Comparison of ENCODE assay signal across 24 cellular contexts in genomic region chr5:90956511-90956910, GRCh38.
A peak's percentile ranks its signal among the peaks of the same experiment; 100 is the strongest.
DNase-seq lines count a peak whose midpoint lies in the region; ATAC-seq, FAIRE-seq and TF ChIP-seq lines count a peak whose summit lies in the region.
"Had no signal": no experiment of that assay in that cellular context is flagged by ENCODE, and none has a peak within 500 bp of the region (broad histone marks: within the 10 kb centered on the region; RNA-seq: fewer than 3 reads in every experiment).

No MANE protein-coding gene starts in this region.

- peak overlapping the region; percentile 15 for H3K4me2 ChIP-seq in A549
- no peak overlapping the region for H3K4me2 ChIP-seq in OCI-LY7 (ENCODE audit: low read length)
- H3K4me2 ChIP-seq in fibroblast of lung (ENCODE audit: extremely low read depth, insufficient read depth, low read length) = no peak overlapping the region
- H3K4me2 ChIP-seq: SK-N-SH had no signal

- no peak for TF ChIP-seq EP300 in A549 (IDR thresholded peaks at IDR 0.05)

- H3K4me1 ChIP-seq in A549 (peaks cover 23% of the 10 kb centered on the region), OCI-LY7 (ENCODE audit: insufficient read depth, low read length, poor library complexity, severe bottlenecking) (no peaks in the 10 kb centered on the region), fibroblast of lung (ENCODE audit: control insufficient read depth, extremely low read depth, insufficient read depth, low read length) (no peaks in the 10 kb centered on the region)
- H3K4me1 ChIP-seq: body of pancreas, colonic mucosa had no signal

- no peak overlapping the region for H3K4me3 ChIP-seq in A549
- H3K4me3 ChIP-seq in GM12865 (ENCODE audit: low read depth, low read length) = no peak overlapping the region
- no peak overlapping the region for H3K4me3 ChIP-seq in OCI-LY7 (ENCODE audit: low read depth, low read length, poor library complexity, severe bottlenecking)
- H3K4me3 ChIP-seq in fibroblast of lung (replicated peaks in 1 of 4; ENCODE audit: control extremely low read depth in 1 of 4, insufficient read depth in 1 of 4, low read depth in 3 of 4, low read length in 4 of 4) = no peak overlapping the region
- H3K4me3 ChIP-seq: body of pancreas, colonic mucosa, MG63, sigmoid colon had no signal

- no peaks in the 10 kb centered on the region for H3K36me3 ChIP-seq in OCI-LY7 (ENCODE audit: insufficient read depth, low read length)
- H3K36me3 ChIP-seq in fibroblast of lung (ENCODE audit: control insufficient read depth, insufficient read depth, low read length) = no peaks in the 10 kb centered on the region
- H3K36me3 ChIP-seq: colonic mucosa, MG63, sigmoid colon had no signal

- ATAC-seq in A549 (no peak), GM19455 (IDR thresholded peaks at IDR 0.05; ENCODE audit: unreplicated experiment) (no peak)
- ATAC-seq: activated naive CD4-positive, alpha-beta T cell treated with anti-CD3 and anti-CD28 coated beads, Interleukin-2, amount 50 U/mL, for 72 hours; body of pancreas; left lobe of liver; WTC11 had no signal

- H4K20me1 ChIP-seq in OCI-LY7 (ENCODE audit: insufficient read depth, low read length) (no peaks in the 10 kb centered on the region), fibroblast of lung (ENCODE audit: control insufficient read depth, extremely low read depth, insufficient read depth, low read length) (no peaks in the 10 kb centered on the region)

- TF ChIP-seq POLR2A in A549 (IDR thresholded peaks at IDR 0.05; ENCODE audit: low read length) = no peak

- no peaks in the 10 kb centered on the region for H3K27me3 ChIP-seq in fibroblast of lung (ENCODE audit: control insufficient read depth, insufficient read depth, low read length)
- H3K27me3 ChIP-seq: body of pancreas, colonic mucosa, MG63, sigmoid colon had no signal

- CTCF ChIA-PET in A549 (lab: Yijun Ruan, JAX) (interaction anchor here (0.6 kb wide), 1 partner anchor 70 kb away, joined by 4 read pairs; no protein-coding TSS in a partner anchor), OCI-LY7 (lab: Charles Lee; ENCODE audit: unreplicated experiment) (no interaction called here)

- H3K27ac ChIP-seq in A549 = peak overlapping the region; percentile 52 to 59; a peak in 2 of 6 replicates
- H3K27ac ChIP-seq in OCI-LY7 (ENCODE audit: low read depth, low read length, poor library complexity, severe bottlenecking) = no peak overlapping the region
- no peak overlapping the region for H3K27ac ChIP-seq in fibroblast of lung (ENCODE audit: insufficient read depth, low read length)
- H3K27ac ChIP-seq: body of pancreas, colonic mucosa, sigmoid colon had no signal

- no peak for DNase-seq in A549 (ENCODE audit: low read depth in 1 of 2, low spot score in 1 of 2)
- peak; percentile 14 for DNase-seq in GM12865 (ENCODE audit: low read depth)
- DNase-seq in OCI-LY7 (ENCODE audit: low spot score) = no peak
- DNase-seq in fibroblast of lung (ENCODE audit: low read depth in 2 of 2) = no peak
- DNase-seq in NCI-H69 (lab: John Stamatoyannopoulos, UW) = no peak
- no peak for DNase-seq in activated CD8-positive, alpha-beta memory T cell treated with anti-CD3 and anti-CD28 coated beads, Interleukin-2, amount 50 U/mL, for 4 hours
- DNase-seq in 8988T = no peak
- DNase-seq: activated CD4-positive, alpha-beta memory T cell treated with anti-CD3 and anti-CD28 coated beads, Interleukin-2, amount 10 ng/mL, durations not matched to agents 7 days and 5 days; activated T-cell treated with anti-CD3 and anti-CD28 coated beads, Interleukin-2, amount 50 U/mL, for 4 hours; body of pancreas; colonic mucosa; MG63; NCI-H146; nephron progenitor cell; posterior cingulate gyrus; sigmoid colon; SK-N-SH; stimulated activated CD4-positive, alpha-beta T cell treated with anti-CD3 and anti-CD28 coated beads, Interleukin-1b, Interleukin-23, amount 100 ng/mL, for 48 hours; stimulated activated naive CD4-positive, alpha-beta T cell; trophoblast cell had no signal

- no peaks in the 10 kb centered on the region for H3K79me2 ChIP-seq in OCI-LY7 (ENCODE audit: insufficient read depth, low read depth, low read length)
- H3K79me2 ChIP-seq in fibroblast of lung (ENCODE audit: control insufficient read depth, insufficient read depth, low read length) = no peaks in the 10 kb centered on the region

- H2AFZ ChIP-seq in OCI-LY7 (ENCODE audit: low read length) (0 out of 2 replicates have a peak overlapping the region, but pooled peaks have one; percentile 11), fibroblast of lung (ENCODE audit: low read length) (peak overlapping the region; percentile 28)

- H3K9me3 ChIP-seq in A549 = 0 out of 3 replicates have a peak, but pooled peaks cover 7% of the 10 kb centered on the region
- H3K9me3 ChIP-seq in OCI-LY7 (ENCODE audit: low read length) = no peaks in the 10 kb centered on the region
- H3K9me3 ChIP-seq in fibroblast of lung (ENCODE audit: control insufficient read depth, insufficient read depth, low read depth, low read length) = no peaks in the 10 kb centered on the region
- H3K9me3 ChIP-seq: body of pancreas, colonic mucosa, MG63, sigmoid colon, SK-N-SH had no signal

- H3K9me2 ChIP-seq in OCI-LY7 (ENCODE audit: insufficient read depth, low read length) = no peaks in the 10 kb centered on the region
- H3K9me2 ChIP-seq: SK-N-SH had no signal

- no TSS peak for BruUV-seq in OCI-LY7 (replicated peaks; lab: Mats Ljungman, UMichigan)

- intact Hi-C loops in OCI-LY7 (cut with micrococcal nuclease; ENCODE audit: unreplicated experiment) = no loop called here

- peak; percentile 18 for FAIRE-seq in A549 (lab: Jason Lieb, UNC)

- POLR2A ChIA-PET in A549 (lab: Yijun Ruan, JAX) = no interaction called here
- POLR2A ChIA-PET in OCI-LY7 (lab: Charles Lee) = no interaction called here

- WGBS in A549 (ENCODE audit: missing lambda C conversion rate) = 53% methylated on average over 4 of the region's 4 CpGs

- TF ChIP-seq CTCF in A549 (IDR thresholded peaks at IDR 0.05) (no peak), GM12865 (IDR thresholded peaks at IDR 0.05; ENCODE audit: insufficient read depth, low read depth, low read length, missing control alignments) (no peak), OCI-LY7 (conservative IDR thresholded peaks at IDR 0.05; ENCODE audit: low read length) (no peak), fibroblast of lung (conservative IDR thresholded peaks at IDR 0.05 in 1 of 2, IDR thresholded peaks at IDR 0.05 in 1 of 2; ENCODE audit: low read depth in 1 of 2, low read length in 2 of 2) (no peak)

- H3K9ac ChIP-seq in fibroblast of lung (ENCODE audit: insufficient read depth, low read length) = no peak overlapping the region
- H3K9ac ChIP-seq: SK-N-SH had no signal

- no peak for TF ChIP-seq RAD21 in A549 (conservative IDR thresholded peaks at IDR 0.05 in 1 of 2, IDR thresholded peaks at IDR 0.05 in 1 of 2)

TF ChIP-seq in A549, 52 proteins besides CTCF, POLR2A, EP300 and RAD21:
- no peak for TF ChIP-seq HOXB13 (CRISPR knock-in tag; IDR thresholded peaks at IDR 0.05; ENCODE audit: low read depth)
- TF ChIP-seq REST (IDR thresholded peaks at IDR 0.05) = no peak
- no peak for TF ChIP-seq EHMT2 (IDR thresholded peaks at IDR 0.05; ENCODE audit: low read depth)
- no peak for TF ChIP-seq KDM5A (IDR thresholded peaks at IDR 0.05)

Comparison
In these comparisons a context has a peak if more than half of its experiments do, and no peak if none do; other contexts are left out.
1. H3K27ac ChIP-seq: peak in A549 (2 of 2); none in OCI-LY7 (single experiment) and fibroblast of lung (single experiment).